ENCODE assay signal across 8 cellular contexts in genomic region chr10:21519981-21520436, GRCh38. TPM values are rescaled to one million over a fixed set of nuclear protein-coding genes. Genes with fewer than 3 reads are reported as not detected.
A peak's percentile ranks its signal among the peaks of the same experiment; 100 is the strongest.
DNase-seq lines count a peak whose midpoint lies in the region; ATAC-seq and TF ChIP-seq lines count a peak whose summit lies in the region.

No MANE protein-coding gene starts in this region.

- H3K4me3 ChIP-seq in retinal pigment epithelial cell (ENCODE audit: low read length) = peak overlapping the region; percentile 63

- H3K27me3 Mint-ChIP-seq in activated B cell treated with CpG ODN at 0.5 μM for 24 hours = peaks cover 63% of the 10 kb centered on the region

- DNase-seq in NCI-H1694 treated with DMSO at 0.1 percent for 48 hours (lab: John Stamatoyannopoulos, UW) (peak; percentile 62), NCI-H1694 (lab: John Stamatoyannopoulos, UW) (no peak), activated B cell treated with CpG ODN at 0.5 μM for 24 hours (no peak), foreskin melanocyte (peak; percentile 67), retinal pigment epithelial cell (ENCODE audit: low read depth) (no peak), SIG-M5 treated with dmso at 0.1 percent for 504 hours (lab: John Stamatoyannopoulos, UW; ENCODE audit: unreplicated experiment) (no peak)
- no peak for DNase-seq in stimulated activated CD4-positive, alpha-beta T cell treated with anti-CD3 and anti-CD28 coated beads, Interleukin-4, amount 100 ng/mL, for 1 hour

- H3K9me3 Mint-ChIP-seq in activated B cell treated with CpG ODN at 0.5 μM for 24 hours = no peaks in the 10 kb centered on the region

- peak overlapping the region; percentile 61 for H3K27ac Mint-ChIP-seq in activated B cell treated with CpG ODN at 0.5 μM for 24 hours

- POLR2A ChIA-PET in activated B cell treated with CpG ODN at 0.5 μM for 24 hours (lab: Charles Lee) = interaction anchor here (0.7 to 1.1 kb wide), 3 partner anchors 11 to 917 kb away, joined by 3 to 5 read pairs (median 3); no protein-coding TSS in a partner anchor

- ATAC-seq in HG03354 (IDR thresholded peaks at IDR 0.05; ENCODE audit: poor library complexity, severe bottlenecking, unreplicated experiment) (peak; percentile 53), activated B cell treated with CpG ODN at 0.5 μM for 24 hours (ENCODE audit: low read depth) (no peak)

- CTCF ChIA-PET in activated B cell treated with CpG ODN at 0.5 μM for 24 hours (lab: Charles Lee) = no interaction called here

- intact Hi-C loops in activated B cell treated with CpG ODN at 0.5 μM for 24 hours (cut with micrococcal nuclease) = loop anchor here (2.0 to 10.0 kb wide), 3 partner anchors 435 to 1679 kb away; no protein-coding TSS in a partner anchor

- peak overlapping the region; percentile 11 for H3K4me3 Mint-ChIP-seq in activated B cell treated with CpG ODN at 0.5 μM for 24 hours

- no peaks in the 10 kb centered on the region for H3K36me3 Mint-ChIP-seq in activated B cell treated with CpG ODN at 0.5 μM for 24 hours (ENCODE audit: low read depth)

- no peak for TF ChIP-seq CTCF in activated B cell treated with CpG ODN at 0.5 μM for 24 hours (IDR thresholded peaks at IDR 0.05)
- no peak for TF ChIP-seq CTCF in retinal pigment epithelial cell (conservative IDR thresholded peaks at IDR 0.05; ENCODE audit: low read depth, low read length)

- peaks cover 42% of the 10 kb centered on the region for H3K4me1 Mint-ChIP-seq in activated B cell treated with CpG ODN at 0.5 μM for 24 hours

RNA-seq across cellular contexts. Expression of gene SKIDA1, which starts 5.5 kb away (rescaled TPM):
- total RNA-seq in activated B cell treated with CpG ODN at 0.5 μM for 24 hours = 0.60 TPM in 1 of 2 replicates, not detected in the other

RNA-seq across cellular contexts. Expression of gene MLLT10, which starts 14.0 kb away (rescaled TPM):
- 40.6 and 48.7 TPM in 2 replicates for total RNA-seq in activated B cell treated with CpG ODN at 0.5 μM for 24 hours

Comparison
In these comparisons a context has a peak if more than half of its experiments do, and no peak if none do; other contexts are left out.
1. DNase-seq: peak in NCI-H1694 treated with DMSO at 0.1 percent for 48 hours (single experiment) and foreskin melanocyte (single experiment); none in NCI-H1694 (single experiment), activated B cell treated with CpG ODN at 0.5 μM for 24 hours (single experiment), retinal pigment epithelial cell (single experiment), SIG-M5 treated with dmso at 0.1 percent for 504 hours (single experiment) and stimulated activated CD4-positive, alpha-beta T cell treated with anti-CD3 and anti-CD28 coated beads, Interleukin-4, amount 100 ng/mL, for 1 hour (single experiment).